10 cellular contexts compared by ENCODE assay signal in the genomic region with DNA sequence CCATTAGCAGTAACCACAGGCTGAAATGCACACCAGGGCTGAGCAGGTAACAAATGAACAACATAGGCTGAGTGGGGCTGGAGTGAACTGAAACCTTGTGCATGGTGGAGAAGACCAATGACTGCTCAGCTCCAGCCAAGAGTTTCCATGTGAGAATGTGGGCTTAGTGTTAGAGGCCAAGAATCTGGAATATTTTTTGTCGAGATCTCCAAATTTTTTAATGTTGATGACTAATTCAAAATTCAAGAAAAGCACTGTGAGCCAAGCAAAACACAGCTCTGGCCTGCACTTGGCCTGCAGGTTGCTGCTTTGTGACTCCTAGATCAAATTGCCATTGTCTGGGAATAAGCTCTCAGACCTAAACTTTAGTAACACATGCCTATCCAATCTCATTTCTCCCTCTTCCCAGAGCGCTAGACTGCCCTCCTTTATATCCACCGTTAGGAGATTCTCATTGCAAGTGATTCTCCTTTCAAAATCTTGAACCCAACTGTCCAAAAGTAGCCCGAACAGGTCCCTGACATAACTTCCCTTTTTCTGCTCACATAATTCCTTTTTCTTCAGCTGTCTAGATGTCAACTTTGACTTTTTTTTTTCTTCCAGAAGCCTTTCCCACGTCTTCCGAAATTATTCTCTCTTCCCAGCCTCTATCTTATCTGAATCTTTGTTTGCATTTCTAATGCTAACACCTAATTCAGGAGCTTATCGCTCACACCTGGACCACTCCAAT. TPM values are rescaled to one million over a fixed set of nuclear protein-coding genes. Genes with fewer than 3 reads are reported as not detected.
A peak's percentile ranks its signal among the peaks of the same experiment; 100 is the strongest.
DNase-seq lines count a peak whose midpoint lies in the region; ATAC-seq and TF ChIP-seq lines count a peak whose summit lies in the region.
"Had no signal": no experiment of that assay in that cellular context is flagged by ENCODE, and none has a peak within 500 bp of the region (broad histone marks: within the 10 kb centered on the region; RNA-seq: fewer than 3 reads in every experiment).

No MANE protein-coding gene starts in this region.

- ATAC-seq in right lobe of liver = no peak
- no peak for ATAC-seq in GM21447 (IDR thresholded peaks at IDR 0.05; ENCODE audit: unreplicated experiment)
- ATAC-seq in WTC11 = no peak

- H3K36me3 ChIP-seq in brain microvascular endothelial cell (replicated peaks) = no peaks in the 10 kb centered on the region
- H3K36me3 ChIP-seq in right lobe of liver = no peaks in the 10 kb centered on the region
- H3K36me3 ChIP-seq in urinary bladder (ENCODE audit: insufficient read depth) = no peaks in the 10 kb centered on the region

- H3K4me3 Mint-ChIP-seq in activated naive CD4-positive, alpha-beta T cell treated with anti-CD3 and anti-CD28 coated beads, Interleukin-2, amount 50 U/mL, for 24 hours = no peak overlapping the region
- H3K4me3 Mint-ChIP-seq in endothelial cell (ENCODE audit: unreplicated experiment) (no peak overlapping the region), WTC11 (no peak overlapping the region)

- H3K27me3 ChIP-seq in brain microvascular endothelial cell (replicated peaks) (no peaks in the 10 kb centered on the region), right lobe of liver (no peaks in the 10 kb centered on the region)

- H3K4me1 Mint-ChIP-seq in activated naive CD4-positive, alpha-beta T cell treated with anti-CD3 and anti-CD28 coated beads, Interleukin-2, amount 50 U/mL, for 24 hours = peaks cover 89% of the 10 kb centered on the region
- no peaks in the 10 kb centered on the region for H3K4me1 Mint-ChIP-seq in endothelial cell (ENCODE audit: unreplicated experiment)
- 0 out of 2 replicates have a peak, but pooled peaks cover 2% of the 10 kb centered on the region for H3K4me1 Mint-ChIP-seq in WTC11

- no peaks in the 10 kb centered on the region for H3K27me3 Mint-ChIP-seq in activated naive CD4-positive, alpha-beta T cell treated with anti-CD3 and anti-CD28 coated beads, Interleukin-2, amount 50 U/mL, for 24 hours
- peaks cover 4% of the 10 kb centered on the region for H3K27me3 Mint-ChIP-seq in endothelial cell (ENCODE audit: unreplicated experiment)
- H3K27me3 Mint-ChIP-seq in WTC11 (ENCODE audit: low read depth) = peaks cover 26% of the 10 kb centered on the region

- TF ChIP-seq CTCF in brain microvascular endothelial cell (IDR thresholded peaks at IDR 0.05; ENCODE audit: low read depth, low read length, missing control alignments) = no peak
- TF ChIP-seq CTCF in right lobe of liver (IDR thresholded peaks at IDR 0.05) = no peak
- no peak for TF ChIP-seq CTCF in endothelial cell (IDR thresholded peaks at IDR 0.05; ENCODE audit: unreplicated experiment)
- TF ChIP-seq CTCF in WTC11 (IDR thresholded peaks at IDR 0.05) = no peak

- H3K9me3 Mint-ChIP-seq in activated naive CD4-positive, alpha-beta T cell treated with anti-CD3 and anti-CD28 coated beads, Interleukin-2, amount 50 U/mL, for 24 hours = no peaks in the 10 kb centered on the region
- H3K9me3 Mint-ChIP-seq in endothelial cell (ENCODE audit: unreplicated experiment) (peaks cover 5% of the 10 kb centered on the region), WTC11 (no peaks in the 10 kb centered on the region)

- CTCF ChIA-PET in WTC11 (lab: Charles Lee) = interaction anchor here (0.6 kb wide), 1 partner anchor 1291 kb away, joined by 3 read pairs; no protein-coding TSS in a partner anchor

- in situ Hi-C loops in brain microvascular endothelial cell (cut with HindIII; ENCODE audit: low pct_ligation_motif_present, low sequenced_read_pairs) = no loop called here

- H3K27ac Mint-ChIP-seq in activated naive CD4-positive, alpha-beta T cell treated with anti-CD3 and anti-CD28 coated beads, Interleukin-2, amount 50 U/mL, for 24 hours = peak overlapping the region; percentile 65
- no peak overlapping the region for H3K27ac Mint-ChIP-seq in endothelial cell (ENCODE audit: unreplicated experiment)
- no peak overlapping the region for H3K27ac Mint-ChIP-seq in WTC11

- peaks cover 11% of the 10 kb centered on the region for H3K36me3 Mint-ChIP-seq in activated naive CD4-positive, alpha-beta T cell treated with anti-CD3 and anti-CD28 coated beads, Interleukin-2, amount 50 U/mL, for 24 hours
- H3K36me3 Mint-ChIP-seq in endothelial cell (ENCODE audit: low read depth, unreplicated experiment) (no peaks in the 10 kb centered on the region), WTC11 (no peaks in the 10 kb centered on the region)

- intact Hi-C loops in right lobe of liver (cut with DNase I) = no loop called here

- H3K4me1 ChIP-seq in right lobe of liver (peaks cover 0 to 44% (median 15%) of the 10 kb centered on the region in 4 donors), urinary bladder (ENCODE audit: insufficient read depth) (peaks cover 4% of the 10 kb centered on the region)

- H3K4me3 ChIP-seq in brain microvascular endothelial cell (ENCODE audit: low read depth, low read length) (no peak overlapping the region), right lobe of liver (no peak overlapping the region), urinary bladder (ENCODE audit: low read depth, low read length) (no peak overlapping the region)

- DNase-seq in activated naive CD4-positive, alpha-beta T cell treated with anti-CD3 and anti-CD28 coated beads, Interleukin-2, amount 50 U/mL, for 16 hours = no peak
- DNase-seq in brain microvascular endothelial cell = peak; percentile 85
- DNase-seq in right lobe of liver = no peak
- no peak for DNase-seq in endothelial cell (ENCODE audit: low spot score)
- no peak for DNase-seq in WTC11 (ENCODE audit: low spot score)
- DNase-seq: DMS 273 treated with DMSO at 0.1 percent for 48 hours, H7 had no signal

- TF ChIP-seq POLR2A in right lobe of liver (IDR thresholded peaks at IDR 0.05) = no peak

- no peaks in the 10 kb centered on the region for H3K9me3 ChIP-seq in right lobe of liver

- 38% methylated on average over 7 of the region's 7 CpGs for WGBS in right lobe of liver (ENCODE audit: insufficient coverage, low coverage, low lambda C conversion rate, missing lambda C conversion rate)
- WGBS in urinary bladder = 60% methylated on average over 7 of the region's 7 CpGs

- H3K27ac ChIP-seq in brain microvascular endothelial cell (peak overlapping the region; percentile 95), right lobe of liver (peak overlapping the region; percentile 17 to 65 (median 58)), urinary bladder (ENCODE audit: low read depth) (peak overlapping the region; percentile 44)

- POLR2A ChIA-PET in WTC11 (lab: Charles Lee) = no interaction called here

TF ChIP-seq in WTC11, 78 proteins besides CTCF, POLR2A, EP300 and RAD21 (continues in another document):
- TF ChIP-seq, protein P1, sequence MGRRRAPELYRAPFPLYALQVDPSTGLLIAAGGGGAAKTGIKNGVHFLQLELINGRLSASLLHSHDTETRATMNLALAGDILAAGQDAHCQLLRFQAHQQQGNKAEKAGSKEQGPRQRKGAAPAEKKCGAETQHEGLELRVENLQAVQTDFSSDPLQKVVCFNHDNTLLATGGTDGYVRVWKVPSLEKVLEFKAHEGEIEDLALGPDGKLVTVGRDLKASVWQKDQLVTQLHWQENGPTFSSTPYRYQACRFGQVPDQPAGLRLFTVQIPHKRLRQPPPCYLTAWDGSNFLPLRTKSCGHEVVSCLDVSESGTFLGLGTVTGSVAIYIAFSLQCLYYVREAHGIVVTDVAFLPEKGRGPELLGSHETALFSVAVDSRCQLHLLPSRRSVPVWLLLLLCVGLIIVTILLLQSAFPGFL (CRISPR knock-in tag; IDR thresholded peaks at IDR 0.05; ENCODE audit: borderline replicate concordance) = no peak
- TF ChIP-seq, protein P2, sequence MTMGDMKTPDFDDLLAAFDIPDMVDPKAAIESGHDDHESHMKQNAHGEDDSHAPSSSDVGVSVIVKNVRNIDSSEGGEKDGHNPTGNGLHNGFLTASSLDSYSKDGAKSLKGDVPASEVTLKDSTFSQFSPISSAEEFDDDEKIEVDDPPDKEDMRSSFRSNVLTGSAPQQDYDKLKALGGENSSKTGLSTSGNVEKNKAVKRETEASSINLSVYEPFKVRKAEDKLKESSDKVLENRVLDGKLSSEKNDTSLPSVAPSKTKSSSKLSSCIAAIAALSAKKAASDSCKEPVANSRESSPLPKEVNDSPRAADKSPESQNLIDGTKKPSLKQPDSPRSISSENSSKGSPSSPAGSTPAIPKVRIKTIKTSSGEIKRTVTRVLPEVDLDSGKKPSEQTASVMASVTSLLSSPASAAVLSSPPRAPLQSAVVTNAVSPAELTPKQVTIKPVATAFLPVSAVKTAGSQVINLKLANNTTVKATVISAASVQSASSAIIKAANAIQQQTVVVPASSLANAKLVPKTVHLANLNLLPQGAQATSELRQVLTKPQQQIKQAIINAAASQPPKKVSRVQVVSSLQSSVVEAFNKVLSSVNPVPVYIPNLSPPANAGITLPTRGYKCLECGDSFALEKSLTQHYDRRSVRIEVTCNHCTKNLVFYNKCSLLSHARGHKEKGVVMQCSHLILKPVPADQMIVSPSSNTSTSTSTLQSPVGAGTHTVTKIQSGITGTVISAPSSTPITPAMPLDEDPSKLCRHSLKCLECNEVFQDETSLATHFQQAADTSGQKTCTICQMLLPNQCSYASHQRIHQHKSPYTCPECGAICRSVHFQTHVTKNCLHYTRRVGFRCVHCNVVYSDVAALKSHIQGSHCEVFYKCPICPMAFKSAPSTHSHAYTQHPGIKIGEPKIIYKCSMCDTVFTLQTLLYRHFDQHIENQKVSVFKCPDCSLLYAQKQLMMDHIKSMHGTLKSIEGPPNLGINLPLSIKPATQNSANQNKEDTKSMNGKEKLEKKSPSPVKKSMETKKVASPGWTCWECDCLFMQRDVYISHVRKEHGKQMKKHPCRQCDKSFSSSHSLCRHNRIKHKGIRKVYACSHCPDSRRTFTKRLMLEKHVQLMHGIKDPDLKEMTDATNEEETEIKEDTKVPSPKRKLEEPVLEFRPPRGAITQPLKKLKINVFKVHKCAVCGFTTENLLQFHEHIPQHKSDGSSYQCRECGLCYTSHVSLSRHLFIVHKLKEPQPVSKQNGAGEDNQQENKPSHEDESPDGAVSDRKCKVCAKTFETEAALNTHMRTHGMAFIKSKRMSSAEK (CRISPR knock-in tag; IDR thresholded peaks at IDR 0.05; ENCODE audit: borderline replicate concordance) = no peak
- TF ChIP-seq, protein P3, sequence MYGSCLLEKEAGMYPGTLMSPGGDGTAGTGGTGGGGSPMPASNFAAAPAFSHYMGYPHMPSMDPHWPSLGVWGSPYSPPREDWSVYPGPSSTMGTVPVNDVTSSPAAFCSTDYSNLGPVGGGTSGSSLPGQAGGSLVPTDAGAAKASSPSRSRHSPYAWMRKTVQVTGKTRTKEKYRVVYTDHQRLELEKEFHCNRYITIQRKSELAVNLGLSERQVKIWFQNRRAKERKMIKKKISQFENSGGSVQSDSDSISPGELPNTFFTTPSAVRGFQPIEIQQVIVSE (CRISPR knock-in tag; IDR thresholded peaks at IDR 0.05; ENCODE audit: borderline replicate concordance) = no peak
- no peak for TF ChIP-seq TP53 (CRISPR knock-in tag; IDR thresholded peaks at IDR 0.05)
- no peak for TF ChIP-seq NR3C1 (CRISPR knock-in tag; conservative IDR thresholded peaks at IDR 0.05; ENCODE audit: low read depth)

RNA-seq across cellular contexts. Expression of a gene that starts 7.5 kb away (rescaled TPM):
- 10 to 100 TPM; 34.2 to 77.7 (median 49.1) TPM for total RNA-seq in right lobe of liver
- 28.7 TPM for total RNA-seq in urinary bladder
- 50.7 TPM for polyA plus RNA-seq in urinary bladder
- total RNA-seq in endothelial cell (ENCODE audit: unreplicated experiment) = 3.8 TPM
- 0.44 to 0.72 TPM (median 0.69 TPM) in 3 replicates for total RNA-seq in WTC11 (2021)

RNA-seq across cellular contexts. Expression of a gene that starts 55.2 kb away (rescaled TPM):
- 10 to 100 TPM; 15.9 to 33.7 (median 24.3) TPM for total RNA-seq in right lobe of liver
- total RNA-seq in urinary bladder = 83.9 TPM
- 38.9 TPM for polyA plus RNA-seq in urinary bladder
- total RNA-seq in endothelial cell (ENCODE audit: unreplicated experiment) = 30.1 TPM
- 28.7 to 31.6 TPM (median 29.1 TPM) in 3 replicates for total RNA-seq in WTC11 (2021)

Comparison
In these comparisons a context has a peak if more than half of its experiments do, and no peak if none do; other contexts are left out.
1. H3K27ac ChIP-seq: peak in every context shown above with its lines; median percentile 95 in brain microvascular endothelial cell; 58 in right lobe of liver; 44 in urinary bladder.